9 cellular contexts compared by ENCODE assay signal in the genomic region with DNA sequence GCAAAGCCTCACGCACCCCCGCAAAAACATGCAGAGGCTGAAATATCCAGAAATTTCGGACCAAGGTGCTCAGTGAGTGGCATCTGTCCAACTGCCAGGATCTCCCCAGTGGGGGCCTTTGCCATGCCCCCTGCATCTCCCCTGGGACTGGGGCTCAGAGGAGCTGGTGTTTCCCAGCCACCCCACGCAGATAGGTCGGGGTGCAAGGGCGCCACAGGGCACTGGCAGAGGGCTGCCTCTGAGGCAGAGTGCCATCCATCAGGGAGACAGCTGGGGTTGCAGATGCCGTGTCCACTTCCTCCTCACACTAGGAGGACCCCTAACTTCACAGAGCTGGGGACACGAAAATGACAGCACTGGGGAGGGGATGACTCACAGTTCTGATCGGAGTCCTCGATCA.
"Had no signal": no experiment of that assay in that cellular context is flagged by ENCODE, and none has a peak within 500 bp of the region (broad histone marks: within the 10 kb centered on the region; RNA-seq: fewer than 3 reads in every experiment).

No MANE protein-coding gene starts in this region.

- FAIRE-seq: H54, HepG2 had no signal

- H3K36me3 Mint-ChIP-seq: IgD-negative memory B cell had no signal

- ATAC-seq: HepG2 had no signal

- H3K9ac ChIP-seq: GM23248 had no signal

- H3K4me1 Mint-ChIP-seq: H9, IgD-negative memory B cell had no signal

- H3K9me3 Mint-ChIP-seq: H9, IgD-negative memory B cell had no signal

- H3K27me3 Mint-ChIP-seq: IgD-negative memory B cell had no signal

- DNase-seq: GOT3, HCEC 1CT, KBM-7 had no signal

- H3K4me3 Mint-ChIP-seq: H9, IgD-negative memory B cell had no signal

- H2AFZ ChIP-seq: GM23248 had no signal

- H3K4me3 ChIP-seq: GM23248 had no signal

- H3K27ac ChIP-seq: GM23248, HL-60 had no signal

- H3K27ac Mint-ChIP-seq: H9 had no signal
